ENCODE assay signal across 21 cellular contexts in the genomic region with DNA sequence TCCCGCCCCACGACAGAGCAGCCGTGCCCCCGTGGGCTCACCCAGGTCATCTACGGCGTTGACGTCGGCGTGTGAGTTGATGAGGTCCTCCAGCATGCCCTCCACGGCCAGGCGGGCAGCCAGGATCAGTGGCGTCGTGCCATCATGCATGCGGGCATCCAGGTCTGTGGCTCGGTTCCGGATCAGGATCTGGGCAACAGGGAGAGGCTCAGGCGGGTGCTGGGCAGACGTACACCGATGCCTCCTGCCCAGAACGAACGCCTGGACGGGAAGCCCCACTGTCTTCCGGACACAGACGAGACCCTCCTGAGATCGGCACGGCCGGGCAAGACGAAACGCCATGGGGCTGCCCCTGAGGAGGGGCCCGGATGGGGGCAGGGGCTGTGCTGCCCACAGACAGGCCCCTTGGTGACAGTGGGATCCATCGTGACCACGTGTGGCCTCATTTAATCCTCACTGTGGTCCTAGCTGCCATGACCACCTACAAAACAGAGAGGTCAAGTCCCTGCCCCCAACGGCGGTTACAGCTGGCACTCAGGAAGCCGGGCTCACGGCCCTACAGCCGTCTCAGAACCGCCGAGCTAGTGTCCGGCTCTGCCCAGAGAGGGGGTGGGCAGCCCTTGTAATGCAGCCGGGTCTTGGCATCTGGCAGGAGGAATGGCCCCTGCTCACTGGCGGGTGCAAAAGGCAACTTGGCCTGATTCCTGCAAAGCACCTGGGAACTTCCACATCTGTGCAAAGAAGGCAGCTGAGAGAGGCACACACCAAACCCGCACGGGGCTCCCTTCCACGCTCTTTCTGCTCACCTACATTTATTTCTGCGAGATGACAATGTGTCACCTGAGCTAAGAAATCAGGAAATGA.
"Had no signal": no experiment of that assay in that cellular context is flagged by ENCODE, and none has a peak within 500 bp of the region (broad histone marks: within the 10 kb centered on the region; RNA-seq: fewer than 3 reads in every experiment).

No MANE protein-coding gene starts in this region.

- DNase-seq: activated CD4-positive, alpha-beta T cell treated with anti-CD3 and anti-CD28 coated beads, Interleukin-2, amount 50 U/mL, for 1 hour; activated CD4-positive, CD25-positive, alpha-beta regulatory T cell treated with anti-CD3 and anti-CD28 coated beads, Interleukin-2, amount 50 U/mL, for 72 hours; activated CD8-positive, alpha-beta T cell treated with anti-CD3 and anti-CD28 coated beads for 36 hours; activated naive CD4-positive, alpha-beta T cell; activated naive CD8-positive, alpha-beta T cell treated with anti-CD3 and anti-CD28 coated beads for 36 hours; activated T-cell treated with anti-CD3 and anti-CD28 coated beads, Interleukin-2, amount 50 U/mL, for 48 hours; adrenal gland; aorta; brain microvascular endothelial cell; dermis blood vessel endothelial cell; effector memory CD4-positive, alpha-beta T cell; erythroblast; gastrocnemius medialis; left colon; mammary epithelial cell; naive thymus-derived CD4-positive, alpha-beta T cell; stimulated activated CD4-positive, alpha-beta T cell treated with anti-CD3 and anti-CD28 coated beads, Interleukin-15, amount 100 ng/mL, for 24 hours; stimulated activated CD4-positive, alpha-beta T cell treated with anti-CD3 and anti-CD28 coated beads, Interleukin-2, amount 100 ng/mL, for 24 hours; stimulated activated naive CD4-positive, alpha-beta T cell; T-helper 2 cell; trophoblast cell had no signal

- H3K4me3 Mint-ChIP-seq: activated CD8-positive, alpha-beta T cell treated with anti-CD3 and anti-CD28 coated beads for 36 hours; activated naive CD8-positive, alpha-beta T cell treated with anti-CD3 and anti-CD28 coated beads for 36 hours; naive thymus-derived CD4-positive, alpha-beta T cell had no signal

- H3K9me3 Mint-ChIP-seq: activated CD8-positive, alpha-beta T cell treated with anti-CD3 and anti-CD28 coated beads for 36 hours; activated naive CD8-positive, alpha-beta T cell treated with anti-CD3 and anti-CD28 coated beads for 36 hours; naive thymus-derived CD4-positive, alpha-beta T cell had no signal

- H3K27me3 Mint-ChIP-seq: activated CD8-positive, alpha-beta T cell treated with anti-CD3 and anti-CD28 coated beads for 36 hours; activated naive CD8-positive, alpha-beta T cell treated with anti-CD3 and anti-CD28 coated beads for 36 hours; naive thymus-derived CD4-positive, alpha-beta T cell had no signal

- H3K4me1 Mint-ChIP-seq: activated naive CD8-positive, alpha-beta T cell treated with anti-CD3 and anti-CD28 coated beads for 36 hours had no signal

- H3K27ac Mint-ChIP-seq: activated CD8-positive, alpha-beta T cell treated with anti-CD3 and anti-CD28 coated beads for 36 hours; activated naive CD8-positive, alpha-beta T cell treated with anti-CD3 and anti-CD28 coated beads for 36 hours had no signal
